16 cellular contexts compared by ENCODE assay signal in genomic region chr11:36380296-36381004, GRCh38.
DNase-seq lines count a peak whose midpoint lies in the region; ATAC-seq, FAIRE-seq and TF ChIP-seq lines count a peak whose summit lies in the region.
"Had no signal": no experiment of that assay in that cellular context is flagged by ENCODE, and none has a peak within 500 bp of the region (broad histone marks: within the 10 kb centered on the region; RNA-seq: fewer than 3 reads in every experiment).

No MANE protein-coding gene starts in this region.

- TF ChIP-seq POLR2A in HepG2 (IDR thresholded peaks at IDR 0.05; ENCODE audit: insufficient read depth in 1 of 2, low read depth in 2 of 2, low read length in 2 of 2) (no peak), right lobe of liver (IDR thresholded peaks at IDR 0.05) (no peak), transverse colon (IDR thresholded peaks at IDR 0.05) (no peak)

- 20% methylated on average over 9 of the region's 9 CpGs for WGBS in HepG2 (ENCODE audit: low lambda C conversion rate)
- WGBS in right lobe of liver (ENCODE audit: insufficient coverage, low coverage, low lambda C conversion rate, missing lambda C conversion rate): 49% methylated on average over 9 of the region's 9 CpGs
- 33 to 65% methylated on average over 4 to 9 of the region's 9 CpGs for WGBS in transverse colon (ENCODE audit: low coverage in 1 of 2), 2 donors

- H3K4me1 Mint-ChIP-seq in endothelial cell (ENCODE audit: unreplicated experiment): peaks cover 66% of the 10 kb centered on the region

- no peak for TF ChIP-seq RAD21 in HepG2 (CRISPR knock-in tag; IDR thresholded peaks at IDR 0.05)

- no TSS peak for BruUV-seq in HepG2 (replicated peaks; lab: Mats Ljungman, UMichigan)

- FAIRE-seq in HepG2 (lab: Jason Lieb, UNC): no peak
- FAIRE-seq: H54 had no signal

- H3K4me3 Mint-ChIP-seq in endothelial cell (ENCODE audit: unreplicated experiment): peak overlapping the region; percentile 63
- H3K4me3 Mint-ChIP-seq: neural progenitor cell had no signal

- H3K4me3 ChIP-seq in HepG2 (replicated peaks in 1 of 3; ENCODE audit: insufficient read depth in 1 of 3, low read depth in 2 of 3, low read length in 3 of 3) (no peak overlapping the region), right lobe of liver (no peak overlapping the region), transverse colon (peak overlapping the region in 1 of 4 donors; percentile 74)
- H3K4me3 ChIP-seq: breast epithelium, esophagus squamous epithelium, lung, neural progenitor cell had no signal

- H2AFZ ChIP-seq in HepG2 (ENCODE audit: low read length): no peak overlapping the region
- H2AFZ ChIP-seq: neural progenitor cell had no signal

- H3K27me3 ChIP-seq in HepG2 (ENCODE audit: control insufficient read depth in 1 of 2, insufficient read depth in 2 of 2, low read length in 2 of 2) (peaks cover 3 to 37% of the 10 kb centered on the region in 2 experiments), right lobe of liver (no peaks in the 10 kb centered on the region), transverse colon (no peaks in the 10 kb centered on the region)

- no peak for TF ChIP-seq EP300 in HepG2 (IDR thresholded peaks at IDR 0.05; ENCODE audit: low read depth in 2 of 2, low read length in 2 of 2)
- no peak for TF ChIP-seq EP300 in HepG2 (CRISPR knock-in tag; IDR thresholded peaks at IDR 0.05; ENCODE audit: borderline replicate concordance)
- no peak for TF ChIP-seq EP300 in transverse colon (IDR thresholded peaks at IDR 0.05; ENCODE audit: low read depth)

- CTCF ChIA-PET in HepG2 (lab: Yijun Ruan, JAX; ENCODE audit: low intra/inter-chr PET ratio, low total read pairs): no interaction called here

- no peaks in the 10 kb centered on the region for H3K4me1 ChIP-seq in HepG2 (ENCODE audit: insufficient read depth, low read length)
- H3K4me1 ChIP-seq in right lobe of liver: peaks cover 0 to 10% (median 0%) of the 10 kb centered on the region in 4 donors
- H3K4me1 ChIP-seq in transverse colon: peaks cover 0 to 36% (median 22%) of the 10 kb centered on the region in 4 donors
- H3K4me1 ChIP-seq: breast epithelium had no signal

- H3K9me3 ChIP-seq in HepG2 (ENCODE audit: low read length): no peaks in the 10 kb centered on the region
- H3K9me3 ChIP-seq in right lobe of liver: no peaks in the 10 kb centered on the region
- H3K9me3 ChIP-seq in transverse colon: no peaks in the 10 kb centered on the region
- H3K9me3 ChIP-seq: breast epithelium, esophagus squamous epithelium had no signal

- in situ Hi-C loops in HepG2 (cut with HindIII; ENCODE audit: extremely low pct_ligation_motif_present, low pct_unique_long_range_greater_than_20kb): no loop called here
- in situ Hi-C loops in transverse colon (cut with MboI; ENCODE audit: low pct_ligation_motif_present in 1 of 4, low pct_unique_long_range_greater_than_20kb in 1 of 4, low sequenced_read_pairs in 3 of 4): loop anchor here in 1 of 4 donors (25.0 kb wide), 1 partner anchor 93 kb away; the partner anchor contains the start of genes COMMD9 and PRR5L

- no peaks in the 10 kb centered on the region for H3K79me2 ChIP-seq in HepG2 (ENCODE audit: insufficient read depth, low read length)

- H3K36me3 Mint-ChIP-seq in endothelial cell (ENCODE audit: low read depth, unreplicated experiment): peaks cover 54% of the 10 kb centered on the region

- peaks cover 3% of the 10 kb centered on the region; the same call in 1 of the 2 replicates for H4K20me1 ChIP-seq in HepG2 (ENCODE audit: insufficient read depth, low read length)

- no peak overlapping the region for H3K27ac Mint-ChIP-seq in endothelial cell (ENCODE audit: unreplicated experiment)
- H3K27ac Mint-ChIP-seq: activated naive CD4-positive, alpha-beta T cell treated with anti-CD3 and anti-CD28 coated beads, Interleukin-2, amount 50 U/mL, for 72 hours; neural progenitor cell had no signal

- no peak overlapping the region for H3K4me2 ChIP-seq in HepG2 (ENCODE audit: low read depth, low read length)
- H3K4me2 ChIP-seq: neural progenitor cell had no signal

- H3K27ac ChIP-seq in HepG2 (ENCODE audit: extremely low read length, insufficient read depth, low read length) (no peak overlapping the region), right lobe of liver (no peak overlapping the region), transverse colon (peak overlapping the region in 3 of 4 donors; percentile 16 to 86 (median 24))
- H3K27ac ChIP-seq: breast epithelium, esophagus squamous epithelium, neural progenitor cell had no signal

- peaks cover 8% of the 10 kb centered on the region for H3K27me3 Mint-ChIP-seq in endothelial cell (ENCODE audit: unreplicated experiment)

- intact Hi-C loops in HepG2 (cut with micrococcal nuclease; ENCODE audit: unreplicated experiment) (no loop called here), right lobe of liver (cut with DNase I) (no loop called here), transverse colon (cut with DNase I; ENCODE audit: low total_unique reads) (no loop called here)

- no peak overlapping the region for H3K9ac ChIP-seq in HepG2 (ENCODE audit: insufficient read depth, low read depth, low read length)
- H3K9ac ChIP-seq: neural progenitor cell had no signal

- DNase-seq in HepG2 (ENCODE audit: low spot score): no peak
- no peak for DNase-seq in right lobe of liver
- peak; percentile 69 for DNase-seq in OCI-M1 (lab: John Stamatoyannopoulos, UW)
- DNase-seq in endothelial cell (ENCODE audit: low spot score): no peak
- no peak for DNase-seq in transverse colon
- DNase-seq in activated CD4-positive, CD25-positive, alpha-beta regulatory T cell (lab: John Stamatoyannopoulos, UW): no peak
- no peak for DNase-seq in putamen (ENCODE audit: low spot score)
- DNase-seq: esophagus squamous epithelium, KG1, NCI-H1436 treated with DMSO at 0.1 percent for 48 hours had no signal

- TF ChIP-seq CTCF in HepG2 (CRISPR knock-in tag; IDR thresholded peaks at IDR 0.05) (no peak), right lobe of liver (IDR thresholded peaks at IDR 0.05) (no peak), endothelial cell (IDR thresholded peaks at IDR 0.05; ENCODE audit: unreplicated experiment) (no peak), transverse colon (IDR thresholded peaks at IDR 0.05) (no peak)

- H3K9me3 Mint-ChIP-seq in endothelial cell (ENCODE audit: unreplicated experiment): no peaks in the 10 kb centered on the region
- H3K9me3 Mint-ChIP-seq: activated naive CD4-positive, alpha-beta T cell treated with anti-CD3 and anti-CD28 coated beads, Interleukin-2, amount 50 U/mL, for 72 hours; neural progenitor cell had no signal

- ATAC-seq in HepG2 (no peak), right lobe of liver (no peak), HG02981 (IDR thresholded peaks at IDR 0.05; ENCODE audit: unreplicated experiment) (no peak)
- ATAC-seq: activated naive CD4-positive, alpha-beta T cell treated with anti-CD3 and anti-CD28 coated beads, Interleukin-2, amount 50 U/mL, for 72 hours had no signal

- H3K36me3 ChIP-seq in HepG2 (replicated peaks in 1 of 2; ENCODE audit: control insufficient read depth in 1 of 2, insufficient read depth in 2 of 2, low read length in 2 of 2): no peaks in the 10 kb centered on the region
- H3K36me3 ChIP-seq in right lobe of liver: no peaks in the 10 kb centered on the region
- H3K36me3 ChIP-seq in transverse colon: peaks cover 0 to 6% (median 0%) of the 10 kb centered on the region in 4 donors
- H3K36me3 ChIP-seq: breast epithelium, esophagus squamous epithelium, neural progenitor cell had no signal

- POLR2A ChIA-PET in HepG2 (lab: Yijun Ruan, JAX): no interaction called here

TF ChIP-seq in HepG2, 621 proteins besides CTCF, POLR2A, EP300 and RAD21:
- no peak for TF ChIP-seq ELF4 (CRISPR knock-in tag; IDR thresholded peaks at IDR 0.05; ENCODE audit: borderline replicate concordance)
- peak; percentile 38; the same call in 1 of the 2 replicates for TF ChIP-seq ATF7 (IDR thresholded peaks at IDR 0.05)
- no peak for TF ChIP-seq ATF7 (CRISPR knock-in tag; IDR thresholded peaks at IDR 0.05)
- no peak for TF ChIP-seq HNF4G (IDR thresholded peaks at IDR 0.05; ENCODE audit: borderline replicate concordance, low read depth, low read length)
- TF ChIP-seq HNF4G (CRISPR knock-in tag; IDR thresholded peaks at IDR 0.05; ENCODE audit: borderline replicate concordance, low read depth): no peak

Comparison
In these comparisons a context has a peak if more than half of its experiments do, and no peak if none do; other contexts are left out.
1. H3K27ac ChIP-seq: peak in transverse colon (3 of 4); none in HepG2 (single experiment) and right lobe of liver (0 of 3).